8 cellular contexts compared by ENCODE assay signal in genomic region chr5:53479656-53480473, GRCh38. TPM values are rescaled to one million over a fixed set of nuclear protein-coding genes. Genes with fewer than 3 reads are reported as not detected.
A peak's percentile ranks its signal among the peaks of the same experiment; 100 is the strongest.
DNase-seq lines count a peak whose midpoint lies in the region; ATAC-seq and TF ChIP-seq lines count a peak whose summit lies in the region.

No MANE protein-coding gene starts in this region.

- H3K36me3 Mint-ChIP-seq in activated naive CD4-positive, alpha-beta T cell treated with anti-CD3 and anti-CD28 coated beads for 36 hours (ENCODE audit: low read depth): no peaks in the 10 kb centered on the region
- peaks cover 3% of the 10 kb centered on the region for H3K36me3 Mint-ChIP-seq in osteocyte (ENCODE audit: unreplicated experiment)

- no peak overlapping the region for H3K27ac Mint-ChIP-seq in activated naive CD4-positive, alpha-beta T cell treated with anti-CD3 and anti-CD28 coated beads for 36 hours
- peak overlapping the region; percentile 84 for H3K27ac Mint-ChIP-seq in osteocyte (ENCODE audit: unreplicated experiment)

- peak overlapping the region; percentile 77 for H3K4me3 Mint-ChIP-seq in activated naive CD4-positive, alpha-beta T cell treated with anti-CD3 and anti-CD28 coated beads for 36 hours
- peak overlapping the region; percentile 97 for H3K4me3 Mint-ChIP-seq in osteocyte (ENCODE audit: unreplicated experiment)

- ATAC-seq in GM18858 (IDR thresholded peaks at IDR 0.05; ENCODE audit: unreplicated experiment) (no peak), GM18873 (IDR thresholded peaks at IDR 0.05; ENCODE audit: low FRiP score, unreplicated experiment) (no peak)

- no peaks in the 10 kb centered on the region for H3K9me3 Mint-ChIP-seq in activated naive CD4-positive, alpha-beta T cell treated with anti-CD3 and anti-CD28 coated beads for 36 hours
- H3K9me3 Mint-ChIP-seq in osteocyte (ENCODE audit: unreplicated experiment): no peaks in the 10 kb centered on the region

- TF ChIP-seq CTCF in GM10266 (IDR thresholded peaks at IDR 0.05; ENCODE audit: control insufficient read depth, insufficient read depth, low read depth, missing control alignments) (no peak), osteocyte (IDR thresholded peaks at IDR 0.05) (no peak)

- CTCF ChIA-PET in activated naive CD4-positive, alpha-beta T cell treated with anti-CD3 and anti-CD28 coated beads for 36 hours (lab: Charles Lee): interaction anchor here (0.6 kb wide), 1 partner anchor 768 kb away, joined by 7 read pairs; no protein-coding TSS in a partner anchor

- peaks cover 45% of the 10 kb centered on the region for H3K27me3 Mint-ChIP-seq in activated naive CD4-positive, alpha-beta T cell treated with anti-CD3 and anti-CD28 coated beads for 36 hours (ENCODE audit: low read depth)
- no peaks in the 10 kb centered on the region for H3K27me3 Mint-ChIP-seq in osteocyte (ENCODE audit: unreplicated experiment)

- intact Hi-C loops in activated naive CD4-positive, alpha-beta T cell treated with anti-CD3 and anti-CD28 coated beads for 36 hours (cut with micrococcal nuclease): loop anchor here (1.0 to 5.0 kb wide), 7 partner anchors 53 to 937 kb away; partner anchors contain the start of genes ARL15 and NDUFS4
- intact Hi-C loops in head of caudate nucleus (cut with DNase I): loop anchor here (10.0 kb wide), 2 partner anchors 75 to 745 kb away; no protein-coding TSS in a partner anchor

- peak; percentile 47 for DNase-seq in GM10266 (ENCODE audit: extremely low spot score)
- peak; percentile 68 for DNase-seq in NCI-H2171 treated with DMSO at 0.1 percent for 48 hours (lab: John Stamatoyannopoulos, UW)
- peak; percentile 37 for DNase-seq in activated naive CD4-positive, alpha-beta T cell treated with anti-CD3 and anti-CD28 coated beads for 36 hours
- DNase-seq in head of caudate nucleus: peak in 30 of 42 donors; percentile 14 to 63 (median 40)
- DNase-seq in osteocyte (ENCODE audit: extremely low spot score, unreplicated experiment): peak; percentile 85
- no peak for DNase-seq in GM19240 (ENCODE audit: insufficient read length, low spot score)

- peaks cover 15% of the 10 kb centered on the region for H3K4me1 Mint-ChIP-seq in activated naive CD4-positive, alpha-beta T cell treated with anti-CD3 and anti-CD28 coated beads for 36 hours (ENCODE audit: low read depth)
- H3K4me1 Mint-ChIP-seq in osteocyte (ENCODE audit: unreplicated experiment): peaks cover 28% of the 10 kb centered on the region

RNA-seq across cellular contexts. Expression of gene FST, which starts 0.6 kb away (rescaled TPM):
- under 1 TPM in 1 of 2 experiments, not detected in 1; 0.36 TPM for total RNA-seq in activated naive CD4-positive, alpha-beta T cell treated with anti-CD3 and anti-CD28 coated beads for 36 hours
- 10.5 and 14.1 TPM in 2 replicates for total RNA-seq in osteocyte
